In the genomic region with DNA sequence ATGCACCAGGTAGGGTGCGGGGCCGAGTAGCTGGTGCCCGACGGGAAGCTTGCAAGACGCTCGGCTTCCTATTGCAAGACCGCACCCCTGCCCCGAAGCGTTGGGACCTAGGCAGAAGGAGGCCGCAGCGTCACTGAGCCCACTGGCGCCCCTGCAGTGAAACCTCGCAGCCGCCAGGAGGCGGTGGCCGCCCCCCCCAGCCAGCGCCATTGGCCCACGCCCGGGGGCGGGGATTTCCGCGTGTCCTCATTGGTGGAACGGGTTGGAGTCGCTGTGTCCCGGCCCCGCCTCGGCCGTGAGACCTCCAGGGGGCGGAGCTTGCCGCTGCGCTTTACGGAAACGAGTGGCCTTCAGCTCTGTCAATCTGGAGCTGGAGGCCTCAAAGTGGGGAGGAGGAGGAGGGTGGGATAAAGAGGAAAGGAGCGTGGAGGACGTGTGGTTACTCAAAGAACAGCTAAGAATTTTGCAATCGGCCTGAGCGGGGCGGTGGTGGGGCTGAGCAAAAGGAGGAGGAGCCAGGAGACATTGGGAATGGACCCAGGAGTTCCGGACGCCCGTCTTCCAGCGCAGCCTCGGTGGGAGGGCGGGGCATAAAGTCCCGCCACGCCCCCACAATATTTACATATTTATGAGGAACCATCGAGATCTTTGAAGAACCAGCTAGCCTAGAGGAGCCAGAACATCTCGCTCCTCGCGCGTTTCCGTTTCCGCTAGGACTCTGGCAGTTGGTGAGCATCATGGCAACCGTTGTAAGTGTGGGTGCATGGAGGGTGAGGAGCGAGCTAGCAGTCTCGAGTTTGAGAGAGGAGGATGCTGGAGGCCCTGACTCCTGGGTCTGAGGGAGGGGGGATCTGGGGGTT, we compare ENCODE assay signal across 1 cellular context.
TF ChIP-seq lines count a peak whose summit lies in the region.

A gene (minus strand): TSS at position 135 of the 860 bp plus-strand sequence. CDS start 197 bp downstream, outside the sequence.
A gene (plus strand): TSS at position 713 of the 860 bp plus-strand sequence. CDS start 25 bp downstream, at position 738.

TF ChIP-seq in A549, 52 proteins besides CTCF, POLR2A, EP300 and RAD21 (continued from another document):
- TF ChIP-seq, protein P1, sequence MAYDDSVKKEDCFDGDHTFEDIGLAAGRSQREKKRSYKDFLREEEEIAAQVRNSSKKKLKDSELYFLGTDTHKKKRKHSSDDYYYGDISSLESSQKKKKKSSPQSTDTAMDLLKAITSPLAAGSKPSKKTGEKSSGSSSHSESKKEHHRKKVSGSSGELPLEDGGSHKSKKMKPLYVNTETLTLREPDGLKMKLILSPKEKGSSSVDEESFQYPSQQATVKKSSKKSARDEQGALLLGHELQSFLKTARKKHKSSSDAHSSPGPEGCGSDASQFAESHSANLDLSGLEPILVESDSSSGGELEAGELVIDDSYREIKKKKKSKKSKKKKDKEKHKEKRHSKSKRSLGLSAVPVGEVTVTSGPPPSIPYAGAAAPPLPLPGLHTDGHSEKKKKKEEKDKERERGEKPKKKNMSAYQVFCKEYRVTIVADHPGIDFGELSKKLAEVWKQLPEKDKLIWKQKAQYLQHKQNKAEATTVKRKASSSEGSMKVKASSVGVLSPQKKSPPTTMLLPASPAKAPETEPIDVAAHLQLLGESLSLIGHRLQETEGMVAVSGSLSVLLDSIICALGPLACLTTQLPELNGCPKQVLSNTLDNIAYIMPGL (CRISPR knock-in tag; IDR thresholded peaks at IDR 0.05; ENCODE audit: borderline replicate concordance) = no peak
- TF ChIP-seq FOXS1 (CRISPR knock-in tag; IDR thresholded peaks at IDR 0.05) = no peak
- no peak for TF ChIP-seq HOXA7 (CRISPR knock-in tag; IDR thresholded peaks at IDR 0.05)
- TF ChIP-seq KDM1A (IDR thresholded peaks at IDR 0.05; ENCODE audit: low read depth) = no peak
- TF ChIP-seq JUNB (IDR thresholded peaks at IDR 0.05) = no peak
- TF ChIP-seq, protein P2, sequence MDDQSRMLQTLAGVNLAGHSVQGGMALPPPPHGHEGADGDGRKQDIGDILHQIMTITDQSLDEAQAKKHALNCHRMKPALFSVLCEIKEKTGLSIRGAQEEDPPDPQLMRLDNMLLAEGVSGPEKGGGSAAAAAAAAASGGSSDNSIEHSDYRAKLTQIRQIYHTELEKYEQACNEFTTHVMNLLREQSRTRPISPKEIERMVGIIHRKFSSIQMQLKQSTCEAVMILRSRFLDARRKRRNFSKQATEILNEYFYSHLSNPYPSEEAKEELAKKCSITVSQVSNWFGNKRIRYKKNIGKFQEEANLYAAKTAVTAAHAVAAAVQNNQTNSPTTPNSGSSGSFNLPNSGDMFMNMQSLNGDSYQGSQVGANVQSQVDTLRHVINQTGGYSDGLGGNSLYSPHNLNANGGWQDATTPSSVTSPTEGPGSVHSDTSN (IDR thresholded peaks at IDR 0.05) = peak; percentile 93
- no peak for TF ChIP-seq ZNF302 (CRISPR knock-in tag; IDR thresholded peaks at IDR 0.05)
- no peak for TF ChIP-seq NR3C1 (IDR thresholded peaks at IDR 0.05)
- no peak for TF ChIP-seq ZFP36 (IDR thresholded peaks at IDR 0.05; ENCODE audit: borderline replicate concordance, partially characterized antibody)
- TF ChIP-seq, protein P3, sequence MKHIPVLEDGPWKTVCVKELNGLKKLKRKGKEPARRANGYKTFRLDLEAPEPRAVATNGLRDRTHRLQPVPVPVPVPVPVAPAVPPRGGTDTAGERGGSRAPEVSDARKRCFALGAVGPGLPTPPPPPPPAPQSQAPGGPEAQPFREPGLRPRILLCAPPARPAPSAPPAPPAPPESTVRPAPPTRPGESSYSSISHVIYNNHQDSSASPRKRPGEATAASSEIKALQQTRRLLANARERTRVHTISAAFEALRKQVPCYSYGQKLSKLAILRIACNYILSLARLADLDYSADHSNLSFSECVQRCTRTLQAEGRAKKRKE (CRISPR knock-in tag; IDR thresholded peaks at IDR 0.05; ENCODE audit: low read depth) = no peak
- TF ChIP-seq, protein P4, sequence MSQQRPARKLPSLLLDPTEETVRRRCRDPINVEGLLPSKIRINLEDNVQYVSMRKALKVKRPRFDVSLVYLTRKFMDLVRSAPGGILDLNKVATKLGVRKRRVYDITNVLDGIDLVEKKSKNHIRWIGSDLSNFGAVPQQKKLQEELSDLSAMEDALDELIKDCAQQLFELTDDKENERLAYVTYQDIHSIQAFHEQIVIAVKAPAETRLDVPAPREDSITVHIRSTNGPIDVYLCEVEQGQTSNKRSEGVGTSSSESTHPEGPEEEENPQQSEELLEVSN (IDR thresholded peaks at IDR 0.05; ENCODE audit: borderline replicate concordance, low read depth) = peak; percentile 38; the same call in 1 of the 2 replicates
- no peak for TF ChIP-seq CBX2 (IDR thresholded peaks at IDR 0.05; ENCODE audit: borderline replicate concordance, low read depth)
- no peak for TF ChIP-seq FOSL2 (IDR thresholded peaks at IDR 0.05)
- no peak for TF ChIP-seq FOSL2 (CRISPR knock-in tag; IDR thresholded peaks at IDR 0.05)
- TF ChIP-seq, protein P5, sequence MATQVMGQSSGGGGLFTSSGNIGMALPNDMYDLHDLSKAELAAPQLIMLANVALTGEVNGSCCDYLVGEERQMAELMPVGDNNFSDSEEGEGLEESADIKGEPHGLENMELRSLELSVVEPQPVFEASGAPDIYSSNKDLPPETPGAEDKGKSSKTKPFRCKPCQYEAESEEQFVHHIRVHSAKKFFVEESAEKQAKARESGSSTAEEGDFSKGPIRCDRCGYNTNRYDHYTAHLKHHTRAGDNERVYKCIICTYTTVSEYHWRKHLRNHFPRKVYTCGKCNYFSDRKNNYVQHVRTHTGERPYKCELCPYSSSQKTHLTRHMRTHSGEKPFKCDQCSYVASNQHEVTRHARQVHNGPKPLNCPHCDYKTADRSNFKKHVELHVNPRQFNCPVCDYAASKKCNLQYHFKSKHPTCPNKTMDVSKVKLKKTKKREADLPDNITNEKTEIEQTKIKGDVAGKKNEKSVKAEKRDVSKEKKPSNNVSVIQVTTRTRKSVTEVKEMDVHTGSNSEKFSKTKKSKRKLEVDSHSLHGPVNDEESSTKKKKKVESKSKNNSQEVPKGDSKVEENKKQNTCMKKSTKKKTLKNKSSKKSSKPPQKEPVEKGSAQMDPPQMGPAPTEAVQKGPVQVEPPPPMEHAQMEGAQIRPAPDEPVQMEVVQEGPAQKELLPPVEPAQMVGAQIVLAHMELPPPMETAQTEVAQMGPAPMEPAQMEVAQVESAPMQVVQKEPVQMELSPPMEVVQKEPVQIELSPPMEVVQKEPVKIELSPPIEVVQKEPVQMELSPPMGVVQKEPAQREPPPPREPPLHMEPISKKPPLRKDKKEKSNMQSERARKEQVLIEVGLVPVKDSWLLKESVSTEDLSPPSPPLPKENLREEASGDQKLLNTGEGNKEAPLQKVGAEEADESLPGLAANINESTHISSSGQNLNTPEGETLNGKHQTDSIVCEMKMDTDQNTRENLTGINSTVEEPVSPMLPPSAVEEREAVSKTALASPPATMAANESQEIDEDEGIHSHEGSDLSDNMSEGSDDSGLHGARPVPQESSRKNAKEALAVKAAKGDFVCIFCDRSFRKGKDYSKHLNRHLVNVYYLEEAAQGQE (IDR thresholded peaks at IDR 0.05) = no peak
- no peak for TF ChIP-seq RCOR1 (IDR thresholded peaks at IDR 0.05; ENCODE audit: low read depth, low read length)
- TF ChIP-seq, protein P6, sequence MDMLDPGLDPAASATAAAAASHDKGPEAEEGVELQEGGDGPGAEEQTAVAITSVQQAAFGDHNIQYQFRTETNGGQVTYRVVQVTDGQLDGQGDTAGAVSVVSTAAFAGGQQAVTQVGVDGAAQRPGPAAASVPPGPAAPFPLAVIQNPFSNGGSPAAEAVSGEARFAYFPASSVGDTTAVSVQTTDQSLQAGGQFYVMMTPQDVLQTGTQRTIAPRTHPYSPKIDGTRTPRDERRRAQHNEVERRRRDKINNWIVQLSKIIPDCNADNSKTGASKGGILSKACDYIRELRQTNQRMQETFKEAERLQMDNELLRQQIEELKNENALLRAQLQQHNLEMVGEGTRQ (IDR thresholded peaks at IDR 0.05) = no peak
- no peak for TF ChIP-seq RARB (CRISPR knock-in tag; IDR thresholded peaks at IDR 0.05)
- TF ChIP-seq HOXB13 (CRISPR knock-in tag; IDR thresholded peaks at IDR 0.05; ENCODE audit: low read depth) = no peak
- TF ChIP-seq RNF2 (IDR thresholded peaks at IDR 0.05; ENCODE audit: borderline replicate concordance, low read depth) = no peak
- no peak for TF ChIP-seq BHLHE40 (IDR thresholded peaks at IDR 0.05; ENCODE audit: low read depth, low read length)
- no peak for TF ChIP-seq GATA3 (IDR thresholded peaks at IDR 0.05; ENCODE audit: borderline replicate concordance)
- TF ChIP-seq ZC3H11A (IDR thresholded peaks at IDR 0.05) = no peak
- TF ChIP-seq POLR2AphosphoS2 (conservative IDR thresholded peaks at IDR 0.05; ENCODE audit: low read length) = no peak
- TF ChIP-seq CHD4 (IDR thresholded peaks at IDR 0.05; ENCODE audit: borderline replicate concordance) = no peak
- TF ChIP-seq CBX8 (IDR thresholded peaks at IDR 0.05) = no peak
- no peak for TF ChIP-seq TFCP2L1 (CRISPR knock-in tag; IDR thresholded peaks at IDR 0.05)
- no peak for TF ChIP-seq SREBF2 (IDR thresholded peaks at IDR 0.05)
- TF ChIP-seq, protein P7, sequence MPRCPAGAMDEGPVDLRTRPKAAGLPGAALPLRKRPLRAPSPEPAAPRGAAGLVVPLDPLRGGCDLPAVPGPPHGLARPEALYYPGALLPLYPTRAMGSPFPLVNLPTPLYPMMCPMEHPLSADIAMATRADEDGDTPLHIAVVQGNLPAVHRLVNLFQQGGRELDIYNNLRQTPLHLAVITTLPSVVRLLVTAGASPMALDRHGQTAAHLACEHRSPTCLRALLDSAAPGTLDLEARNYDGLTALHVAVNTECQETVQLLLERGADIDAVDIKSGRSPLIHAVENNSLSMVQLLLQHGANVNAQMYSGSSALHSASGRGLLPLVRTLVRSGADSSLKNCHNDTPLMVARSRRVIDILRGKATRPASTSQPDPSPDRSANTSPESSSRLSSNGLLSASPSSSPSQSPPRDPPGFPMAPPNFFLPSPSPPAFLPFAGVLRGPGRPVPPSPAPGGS (IDR thresholded peaks at IDR 0.05) = peak; percentile 56; the same call in 2 of the 3 replicates
- no peak for TF ChIP-seq HOXB5 (CRISPR knock-in tag; IDR thresholded peaks at IDR 0.05)
- TF ChIP-seq MAZ (IDR thresholded peaks at IDR 0.05; ENCODE audit: borderline replicate concordance, low read depth, low read length) = no peak
